ENCODE assay signal across 18 cellular contexts in the genomic region with DNA sequence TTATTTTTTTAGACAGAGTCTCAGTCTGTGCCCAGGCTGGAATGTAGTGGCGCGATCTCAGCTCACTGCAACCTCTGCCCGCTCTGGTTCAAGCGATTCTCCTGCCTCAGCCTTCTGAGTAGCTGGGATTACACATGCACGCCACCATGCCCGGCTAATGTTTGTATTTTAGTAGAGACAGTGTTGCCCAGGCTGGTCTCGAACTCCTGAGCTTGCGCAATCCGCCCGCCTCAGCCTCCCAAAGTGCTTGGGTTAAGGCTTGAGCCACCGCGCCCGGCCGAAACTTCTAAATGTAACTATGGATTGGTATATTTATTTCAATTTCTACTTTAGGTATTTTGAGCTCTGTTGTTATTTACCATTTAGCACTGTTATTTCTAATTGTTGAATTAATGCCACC.
"Had no signal": no experiment of that assay in that cellular context is flagged by ENCODE, and none has a peak within 500 bp of the region (broad histone marks: within the 10 kb centered on the region; RNA-seq: fewer than 3 reads in every experiment).

No MANE protein-coding gene starts in this region.

- DNase-seq: activated CD4-positive, alpha-beta T cell treated with anti-CD3 and anti-CD28 coated beads, Interleukin-2, amount 50 U/mL, for 48 hours; activated naive CD4-positive, alpha-beta T cell treated with Interleukin-2 at 50 U/mL for 16 hours; activated naive CD8-positive, alpha-beta T cell treated with anti-CD3 and anti-CD28 coated beads, Interleukin-2, amount 10 ng/mL, durations not matched to agents 7 days and 5 days; cerebellar nuclear complex; dermis blood vessel endothelial cell; effector memory CD8-positive, alpha-beta T cell; mucosa of descending colon; naive B cell; psoas muscle; right cardiac atrium; small intestine; stimulated activated CD4-positive, alpha-beta T cell treated with anti-CD3 and anti-CD28 coated beads, Interleukin-15, amount 100 ng/mL, for 24 hours; stimulated activated CD4-positive, alpha-beta T cell treated with anti-CD3 and anti-CD28 coated beads, Interleukin-2, amount 100 ng/mL, for 48 hours; SW 1271; T-helper 2 cell; WERI-Rb-1 had no signal

- H3K27me3 Mint-ChIP-seq: activated naive CD8-positive, alpha-beta T cell treated with anti-CD3 and anti-CD28 coated beads, Interleukin-2, amount 10 ng/mL, durations not matched to agents 7 days and 5 days; effector memory CD8-positive, alpha-beta T cell; memory B cell; naive B cell had no signal

- H3K4me3 ChIP-seq: mucosa of descending colon, psoas muscle had no signal

- H3K27ac ChIP-seq: psoas muscle, WERI-Rb-1 had no signal

- H3K9me3 Mint-ChIP-seq: activated naive CD8-positive, alpha-beta T cell treated with anti-CD3 and anti-CD28 coated beads, Interleukin-2, amount 10 ng/mL, durations not matched to agents 7 days and 5 days; effector memory CD8-positive, alpha-beta T cell; memory B cell; naive B cell; neural crest cell had no signal

- ATAC-seq: effector memory CD8-positive, alpha-beta T cell; mucosa of descending colon; right cardiac atrium had no signal

- H3K4me3 Mint-ChIP-seq: activated naive CD8-positive, alpha-beta T cell treated with anti-CD3 and anti-CD28 coated beads, Interleukin-2, amount 10 ng/mL, durations not matched to agents 7 days and 5 days; effector memory CD8-positive, alpha-beta T cell; memory B cell; naive B cell; neural crest cell had no signal

- H3K36me3 Mint-ChIP-seq: activated naive CD8-positive, alpha-beta T cell treated with anti-CD3 and anti-CD28 coated beads, Interleukin-2, amount 10 ng/mL, durations not matched to agents 7 days and 5 days; naive B cell had no signal

- H3K27ac Mint-ChIP-seq: activated naive CD8-positive, alpha-beta T cell treated with anti-CD3 and anti-CD28 coated beads, Interleukin-2, amount 10 ng/mL, durations not matched to agents 7 days and 5 days; effector memory CD8-positive, alpha-beta T cell; memory B cell had no signal

- H3K9me3 ChIP-seq: mucosa of descending colon, psoas muscle had no signal
